ENCODE assay signal across 1 cellular context in the genomic region with DNA sequence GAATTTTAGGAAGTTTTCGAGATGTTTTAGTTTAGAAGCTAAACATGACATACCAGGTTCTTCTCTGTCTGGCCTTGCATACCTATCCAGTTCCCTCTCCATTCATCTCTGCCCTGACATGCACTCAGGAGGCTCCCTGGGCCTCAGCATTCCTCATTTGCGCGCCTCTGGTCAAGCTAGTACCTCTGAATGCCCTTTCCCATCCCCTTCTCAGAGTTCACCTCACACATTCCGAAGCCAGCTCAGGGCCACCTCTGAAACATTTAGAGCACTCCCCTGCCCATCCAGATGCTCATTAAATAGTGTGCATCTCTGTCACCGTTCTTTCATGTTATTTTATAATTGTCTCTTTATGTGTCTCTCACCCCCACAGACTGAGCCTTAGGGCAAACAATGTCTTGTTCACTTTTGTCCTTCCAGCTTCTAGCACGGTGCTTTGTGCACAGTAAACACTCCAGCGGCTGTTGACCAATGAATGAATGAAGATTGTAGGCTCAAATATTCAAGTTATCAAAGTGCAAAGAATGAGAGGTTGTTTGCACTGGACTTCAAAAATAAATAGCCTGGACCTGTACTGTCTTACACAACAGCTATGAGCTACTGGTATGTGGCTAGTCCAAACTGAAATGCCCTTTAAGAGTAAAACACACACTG.
A peak's percentile ranks its signal among the peaks of the same experiment; 100 is the strongest.
TF ChIP-seq lines count a peak whose summit lies in the region.

No MANE protein-coding gene starts in this region.

TF ChIP-seq in HepG2, 621 proteins besides CTCF, POLR2A, EP300 and RAD21 (continued from another document and continues in another):
- TF ChIP-seq, protein P1, sequence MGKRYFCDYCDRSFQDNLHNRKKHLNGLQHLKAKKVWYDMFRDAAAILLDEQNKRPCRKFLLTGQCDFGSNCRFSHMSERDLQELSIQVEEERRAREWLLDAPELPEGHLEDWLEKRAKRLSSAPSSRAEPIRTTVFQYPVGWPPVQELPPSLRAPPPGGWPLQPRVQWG (CRISPR knock-in tag; IDR thresholded peaks at IDR 0.05; ENCODE audit: borderline replicate concordance, low read depth), result no peak
- TF ChIP-seq ZNF232 (CRISPR knock-in tag; IDR thresholded peaks at IDR 0.05; ENCODE audit: borderline replicate concordance) (peak; percentile 81; the same call in 1 of the 2 replicates), ZNF768 (CRISPR knock-in tag; IDR thresholded peaks at IDR 0.05) (no peak), ZNF747 (CRISPR knock-in tag; IDR thresholded peaks at IDR 0.05; ENCODE audit: borderline replicate concordance) (no peak), HNRNPK (IDR thresholded peaks at IDR 0.05; ENCODE audit: low read depth, low read length, poor library complexity, severe bottlenecking) (no peak), TAF1 (CRISPR knock-in tag; IDR thresholded peaks at IDR 0.05) (no peak), ZFX (CRISPR knock-in tag; IDR thresholded peaks at IDR 0.05; ENCODE audit: low read depth) (peak; percentile 40; the same call in 1 of the 2 replicates), TCF7 (IDR thresholded peaks at IDR 0.05; ENCODE audit: low read depth) (peak; percentile 94; the same call in 1 of the 2 replicates), AGO1 (IDR thresholded peaks at IDR 0.05; ENCODE audit: low read depth, low read length, poor library complexity, severe bottlenecking) (no peak), ZNF274 (CRISPR knock-in tag; IDR thresholded peaks at IDR 0.05) (no peak), ZNF557 (CRISPR knock-in tag; IDR thresholded peaks at IDR 0.05) (no peak; the same call in 1 of the 2 replicates), ZNF552 (CRISPR knock-in tag; IDR thresholded peaks at IDR 0.05; ENCODE audit: borderline replicate concordance) (no peak), CCAR2 (optimal IDR thresholded peaks at IDR 0.05; ENCODE audit: low read depth, low read length) (no peak), ZSCAN31 (CRISPR knock-in tag; IDR thresholded peaks at IDR 0.05; ENCODE audit: low read depth) (no peak), DRAP1 (CRISPR knock-in tag; IDR thresholded peaks at IDR 0.05) (peak; percentile 84), ZNF788 (CRISPR knock-in tag; IDR thresholded peaks at IDR 0.05; ENCODE audit: borderline replicate concordance) (no peak; the same call in 1 of the 2 replicates), BCL6 (CRISPR knock-in tag; IDR thresholded peaks at IDR 0.05) (peak; percentile 90), ZNF160 (CRISPR knock-in tag; IDR thresholded peaks at IDR 0.05) (0 out of 2 replicates have a peak, but pooled peaks have one; percentile 27), ZMYM2 (CRISPR knock-in tag; IDR thresholded peaks at IDR 0.05) (no peak), ATF7-NPFF (CRISPR knock-in tag; IDR thresholded peaks at IDR 0.05; ENCODE audit: low read depth) (0 out of 2 replicates have a peak, but pooled peaks have one; percentile 34), SYNCRIP (IDR thresholded peaks at IDR 0.05; ENCODE audit: insufficient read depth, low read depth, low read length) (no peak), ZNF780A (CRISPR knock-in tag; IDR thresholded peaks at IDR 0.05) (0 out of 2 replicates have a peak, but pooled peaks have one; percentile 30), CREB1 (IDR thresholded peaks at IDR 0.05) (0 out of 2 replicates have a peak, but pooled peaks have one; percentile 29), CREB1 (CRISPR knock-in tag; IDR thresholded peaks at IDR 0.05) (peak; percentile 87), ZSCAN5A (CRISPR knock-in tag; IDR thresholded peaks at IDR 0.05; ENCODE audit: borderline replicate concordance) (no peak)
- TF ChIP-seq, protein P2, sequence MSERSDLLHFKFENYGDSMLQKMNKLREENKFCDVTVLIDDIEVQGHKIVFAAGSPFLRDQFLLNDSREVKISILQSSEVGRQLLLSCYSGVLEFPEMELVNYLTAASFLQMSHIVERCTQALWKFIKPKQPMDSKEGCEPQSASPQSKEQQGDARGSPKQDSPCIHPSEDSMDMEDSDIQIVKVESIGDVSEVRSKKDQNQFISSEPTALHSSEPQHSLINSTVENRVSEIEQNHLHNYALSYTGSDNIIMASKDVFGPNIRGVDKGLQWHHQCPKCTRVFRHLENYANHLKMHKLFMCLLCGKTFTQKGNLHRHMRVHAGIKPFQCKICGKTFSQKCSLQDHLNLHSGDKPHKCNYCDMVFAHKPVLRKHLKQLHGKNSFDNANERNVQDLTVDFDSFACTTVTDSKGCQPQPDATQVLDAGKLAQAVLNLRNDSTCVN (CRISPR knock-in tag; IDR thresholded peaks at IDR 0.05; ENCODE audit: borderline replicate concordance), result no peak
- TF ChIP-seq, protein P3, sequence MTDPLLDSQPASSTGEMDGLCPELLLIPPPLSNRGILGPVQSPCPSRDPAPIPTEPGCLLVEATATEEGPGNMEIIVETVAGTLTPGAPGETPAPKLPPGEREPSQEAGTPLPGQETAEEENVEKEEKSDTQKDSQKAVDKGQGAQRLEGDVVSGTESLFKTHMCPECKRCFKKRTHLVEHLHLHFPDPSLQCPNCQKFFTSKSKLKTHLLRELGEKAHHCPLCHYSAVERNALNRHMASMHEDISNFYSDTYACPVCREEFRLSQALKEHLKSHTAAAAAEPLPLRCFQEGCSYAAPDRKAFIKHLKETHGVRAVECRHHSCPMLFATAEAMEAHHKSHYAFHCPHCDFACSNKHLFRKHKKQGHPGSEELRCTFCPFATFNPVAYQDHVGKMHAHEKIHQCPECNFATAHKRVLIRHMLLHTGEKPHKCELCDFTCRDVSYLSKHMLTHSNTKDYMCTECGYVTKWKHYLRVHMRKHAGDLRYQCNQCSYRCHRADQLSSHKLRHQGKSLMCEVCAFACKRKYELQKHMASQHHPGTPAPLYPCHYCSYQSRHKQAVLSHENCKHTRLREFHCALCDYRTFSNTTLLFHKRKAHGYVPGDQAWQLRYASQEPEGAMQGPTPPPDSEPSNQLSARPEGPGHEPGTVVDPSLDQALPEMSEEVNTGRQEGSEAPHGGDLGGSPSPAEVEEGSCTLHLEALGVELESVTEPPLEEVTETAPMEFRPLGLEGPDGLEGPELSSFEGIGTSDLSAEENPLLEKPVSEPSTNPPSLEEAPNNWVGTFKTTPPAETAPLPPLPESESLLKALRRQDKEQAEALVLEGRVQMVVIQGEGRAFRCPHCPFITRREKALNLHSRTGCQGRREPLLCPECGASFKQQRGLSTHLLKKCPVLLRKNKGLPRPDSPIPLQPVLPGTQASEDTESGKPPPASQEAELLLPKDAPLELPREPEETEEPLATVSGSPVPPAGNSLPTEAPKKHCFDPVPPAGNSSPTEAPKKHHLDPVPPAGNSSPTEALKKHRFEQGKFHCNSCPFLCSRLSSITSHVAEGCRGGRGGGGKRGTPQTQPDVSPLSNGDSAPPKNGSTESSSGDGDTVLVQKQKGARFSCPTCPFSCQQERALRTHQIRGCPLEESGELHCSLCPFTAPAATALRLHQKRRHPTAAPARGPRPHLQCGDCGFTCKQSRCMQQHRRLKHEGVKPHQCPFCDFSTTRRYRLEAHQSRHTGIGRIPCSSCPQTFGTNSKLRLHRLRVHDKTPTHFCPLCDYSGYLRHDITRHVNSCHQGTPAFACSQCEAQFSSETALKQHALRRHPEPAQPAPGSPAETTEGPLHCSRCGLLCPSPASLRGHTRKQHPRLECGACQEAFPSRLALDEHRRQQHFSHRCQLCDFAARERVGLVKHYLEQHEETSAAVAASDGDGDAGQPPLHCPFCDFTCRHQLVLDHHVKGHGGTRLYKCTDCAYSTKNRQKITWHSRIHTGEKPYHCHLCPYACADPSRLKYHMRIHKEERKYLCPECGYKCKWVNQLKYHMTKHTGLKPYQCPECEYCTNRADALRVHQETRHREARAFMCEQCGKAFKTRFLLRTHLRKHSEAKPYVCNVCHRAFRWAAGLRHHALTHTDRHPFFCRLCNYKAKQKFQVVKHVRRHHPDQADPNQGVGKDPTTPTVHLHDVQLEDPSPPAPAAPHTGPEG (CRISPR knock-in tag; IDR thresholded peaks at IDR 0.05), result 0 out of 2 replicates have a peak, but pooled peaks have one; percentile 29
- TF ChIP-seq, protein P4, sequence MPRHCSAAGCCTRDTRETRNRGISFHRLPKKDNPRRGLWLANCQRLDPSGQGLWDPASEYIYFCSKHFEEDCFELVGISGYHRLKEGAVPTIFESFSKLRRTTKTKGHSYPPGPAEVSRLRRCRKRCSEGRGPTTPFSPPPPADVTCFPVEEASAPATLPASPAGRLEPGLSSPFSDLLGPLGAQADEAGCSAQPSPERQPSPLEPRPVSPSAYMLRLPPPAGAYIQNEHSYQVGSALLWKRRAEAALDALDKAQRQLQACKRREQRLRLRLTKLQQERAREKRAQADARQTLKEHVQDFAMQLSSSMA (CRISPR knock-in tag; IDR thresholded peaks at IDR 0.05), result no peak
- TF ChIP-seq, protein P5, sequence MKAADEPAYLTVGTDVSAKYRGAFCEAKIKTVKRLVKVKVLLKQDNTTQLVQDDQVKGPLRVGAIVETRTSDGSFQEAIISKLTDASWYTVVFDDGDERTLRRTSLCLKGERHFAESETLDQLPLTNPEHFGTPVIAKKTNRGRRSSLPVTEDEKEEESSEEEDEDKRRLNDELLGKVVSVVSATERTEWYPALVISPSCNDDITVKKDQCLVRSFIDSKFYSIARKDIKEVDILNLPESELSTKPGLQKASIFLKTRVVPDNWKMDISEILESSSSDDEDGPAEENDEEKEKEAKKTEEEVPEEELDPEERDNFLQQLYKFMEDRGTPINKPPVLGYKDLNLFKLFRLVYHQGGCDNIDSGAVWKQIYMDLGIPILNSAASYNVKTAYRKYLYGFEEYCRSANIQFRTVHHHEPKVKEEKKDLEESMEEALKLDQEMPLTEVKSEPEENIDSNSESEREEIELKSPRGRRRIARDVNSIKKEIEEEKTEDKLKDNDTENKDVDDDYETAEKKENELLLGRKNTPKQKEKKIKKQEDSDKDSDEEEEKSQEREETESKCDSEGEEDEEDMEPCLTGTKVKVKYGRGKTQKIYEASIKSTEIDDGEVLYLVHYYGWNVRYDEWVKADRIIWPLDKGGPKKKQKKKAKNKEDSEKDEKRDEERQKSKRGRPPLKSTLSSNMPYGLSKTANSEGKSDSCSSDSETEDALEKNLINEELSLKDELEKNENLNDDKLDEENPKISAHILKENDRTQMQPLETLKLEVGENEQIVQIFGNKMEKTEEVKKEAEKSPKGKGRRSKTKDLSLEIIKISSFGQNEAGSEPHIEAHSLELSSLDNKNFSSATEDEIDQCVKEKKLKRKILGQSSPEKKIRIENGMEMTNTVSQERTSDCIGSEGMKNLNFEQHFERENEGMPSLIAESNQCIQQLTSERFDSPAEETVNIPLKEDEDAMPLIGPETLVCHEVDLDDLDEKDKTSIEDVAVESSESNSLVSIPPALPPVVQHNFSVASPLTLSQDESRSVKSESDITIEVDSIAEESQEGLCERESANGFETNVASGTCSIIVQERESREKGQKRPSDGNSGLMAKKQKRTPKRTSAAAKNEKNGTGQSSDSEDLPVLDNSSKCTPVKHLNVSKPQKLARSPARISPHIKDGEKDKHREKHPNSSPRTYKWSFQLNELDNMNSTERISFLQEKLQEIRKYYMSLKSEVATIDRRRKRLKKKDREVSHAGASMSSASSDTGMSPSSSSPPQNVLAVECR (CRISPR knock-in tag; IDR thresholded peaks at IDR 0.05; ENCODE audit: borderline replicate concordance), result no peak; the same call in 1 of the 2 replicates
- TF ChIP-seq, protein P6, sequence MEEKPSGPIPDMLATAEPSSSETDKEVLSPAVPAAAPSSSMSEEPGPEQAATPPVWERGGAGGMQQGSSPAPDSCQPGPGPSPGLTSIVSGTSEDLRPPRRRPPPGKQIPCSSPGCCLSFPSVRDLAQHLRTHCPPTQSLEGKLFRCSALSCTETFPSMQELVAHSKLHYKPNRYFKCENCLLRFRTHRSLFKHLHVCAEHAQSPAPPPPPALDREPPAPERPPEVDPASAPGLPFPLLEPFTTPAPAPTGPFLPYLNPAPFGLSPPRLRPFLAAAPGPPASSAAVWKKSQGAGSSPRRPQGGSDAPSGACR (CRISPR knock-in tag; IDR thresholded peaks at IDR 0.05), result no peak
- TF ChIP-seq, protein P7, sequence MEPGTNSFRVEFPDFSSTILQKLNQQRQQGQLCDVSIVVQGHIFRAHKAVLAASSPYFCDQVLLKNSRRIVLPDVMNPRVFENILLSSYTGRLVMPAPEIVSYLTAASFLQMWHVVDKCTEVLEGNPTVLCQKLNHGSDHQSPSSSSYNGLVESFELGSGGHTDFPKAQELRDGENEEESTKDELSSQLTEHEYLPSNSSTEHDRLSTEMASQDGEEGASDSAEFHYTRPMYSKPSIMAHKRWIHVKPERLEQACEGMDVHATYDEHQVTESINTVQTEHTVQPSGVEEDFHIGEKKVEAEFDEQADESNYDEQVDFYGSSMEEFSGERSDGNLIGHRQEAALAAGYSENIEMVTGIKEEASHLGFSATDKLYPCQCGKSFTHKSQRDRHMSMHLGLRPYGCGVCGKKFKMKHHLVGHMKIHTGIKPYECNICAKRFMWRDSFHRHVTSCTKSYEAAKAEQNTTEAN (CRISPR knock-in tag; conservative IDR thresholded peaks at IDR 0.05), result peak; percentile 99
